ENCODE assay signal across 8 cellular contexts in the genomic region with DNA sequence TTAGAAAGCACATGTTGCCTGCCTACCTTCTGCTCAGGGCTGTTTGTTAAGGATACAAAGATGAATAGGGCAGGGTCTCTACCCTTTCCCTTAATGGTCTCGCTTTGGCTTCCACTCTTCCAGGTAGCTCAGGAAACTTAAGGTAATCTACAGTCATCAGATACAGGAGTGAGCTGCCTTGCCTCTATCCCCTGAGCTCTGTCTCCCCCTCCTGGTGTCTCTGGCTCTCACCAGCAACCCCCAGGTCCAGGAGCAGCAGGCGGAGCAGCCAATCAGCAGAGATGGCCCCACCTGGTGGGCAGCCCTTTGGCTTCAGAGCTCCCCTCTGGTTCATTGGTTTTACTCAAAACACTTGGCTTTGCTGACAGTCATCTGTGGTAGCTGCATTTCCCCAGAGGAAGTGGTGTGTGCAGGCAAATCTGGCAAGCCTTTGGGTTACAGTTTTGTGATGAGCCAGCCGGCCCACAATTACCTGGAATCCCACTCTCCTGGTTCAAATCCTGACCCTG. TPM values are rescaled to one million over a fixed set of nuclear protein-coding genes. Genes with fewer than 3 reads are reported as not detected.
DNase-seq lines count a peak whose midpoint lies in the region; ATAC-seq lines count a peak whose summit lies in the region.

No MANE protein-coding gene starts in this region.

- CTCF ChIA-PET in activated CD8-positive, alpha-beta memory T cell treated with anti-CD3 and anti-CD28 coated beads, Interleukin-2, amount 10 ng/mL, durations not matched to agents 7 days and 5 days (lab: Charles Lee) = interaction anchor here (0.6 to 10.0 kb wide), 65 partner anchors 8 to 1124 kb away, joined by 3 to 389 read pairs (median 6); partner anchors contain the start of genes CX3CR1, GORASP1, OXSR1 and RPSA

- H3K36me3 ChIP-seq in NT2/D1 (ENCODE audit: insufficient read depth, insufficient read length, low read length) = no peaks in the 10 kb centered on the region

- H3K27me3 Mint-ChIP-seq in activated CD8-positive, alpha-beta memory T cell treated with anti-CD3 and anti-CD28 coated beads, Interleukin-2, amount 10 ng/mL, durations not matched to agents 7 days and 5 days = peaks cover 3% of the 10 kb centered on the region

- no peak overlapping the region for H3K4me3 ChIP-seq in NT2/D1 (ENCODE audit: insufficient read length, low read depth)

- DNase-seq in DMS 273 (lab: John Stamatoyannopoulos, UW; ENCODE audit: unreplicated experiment) (peak; percentile 85), HS-27A (ENCODE audit: low read depth) (peak; percentile 50), NT2/D1 (ENCODE audit: low read depth, low spot score) (peak; percentile 91), epidermal melanocyte (ENCODE audit: insufficient read length, low spot score) (peak; percentile 85), myocyte (ENCODE audit: low read depth) (peak; percentile 78)
- peak; percentile 95 for DNase-seq in activated CD8-positive, alpha-beta memory T cell treated with anti-CD3 and anti-CD28 coated beads, Interleukin-2, amount 10 ng/mL, durations not matched to agents 7 days and 5 days
- DNase-seq in stimulated activated CD8-positive, alpha-beta memory T cell treated with anti-CD3 and anti-CD28 coated beads, Interleukin-7, amount 100 ng/mL, for 24 hours (ENCODE audit: low read depth) = peak; percentile 63

- H3K27ac Mint-ChIP-seq in activated CD8-positive, alpha-beta memory T cell treated with anti-CD3 and anti-CD28 coated beads, Interleukin-2, amount 10 ng/mL, durations not matched to agents 7 days and 5 days = peak overlapping the region; percentile 39

- peaks cover 50% of the 10 kb centered on the region for H3K4me1 Mint-ChIP-seq in activated CD8-positive, alpha-beta memory T cell treated with anti-CD3 and anti-CD28 coated beads, Interleukin-2, amount 10 ng/mL, durations not matched to agents 7 days and 5 days

- no peaks in the 10 kb centered on the region for H3K27me3 ChIP-seq in NT2/D1 (ENCODE audit: insufficient read depth, insufficient read length)

- no peak overlapping the region for H3K9ac ChIP-seq in NT2/D1 (ENCODE audit: insufficient read length, low read depth)

- peak; percentile 98 for ATAC-seq in GM21423 (IDR thresholded peaks at IDR 0.05; ENCODE audit: unreplicated experiment)
- ATAC-seq in activated CD8-positive, alpha-beta memory T cell treated with anti-CD3 and anti-CD28 coated beads, Interleukin-2, amount 10 ng/mL, durations not matched to agents 7 days and 5 days = peak; percentile 97

- H3K36me3 Mint-ChIP-seq in activated CD8-positive, alpha-beta memory T cell treated with anti-CD3 and anti-CD28 coated beads, Interleukin-2, amount 10 ng/mL, durations not matched to agents 7 days and 5 days = no peaks in the 10 kb centered on the region

- no peaks in the 10 kb centered on the region for H3K9me3 Mint-ChIP-seq in activated CD8-positive, alpha-beta memory T cell treated with anti-CD3 and anti-CD28 coated beads, Interleukin-2, amount 10 ng/mL, durations not matched to agents 7 days and 5 days (ENCODE audit: low read depth)

- H3K4me1 ChIP-seq in NT2/D1 (ENCODE audit: insufficient read depth, insufficient read length) = no peaks in the 10 kb centered on the region

- H3K4me3 Mint-ChIP-seq in activated CD8-positive, alpha-beta memory T cell treated with anti-CD3 and anti-CD28 coated beads, Interleukin-2, amount 10 ng/mL, durations not matched to agents 7 days and 5 days = no peak overlapping the region

- no peaks in the 10 kb centered on the region for H3K9me3 ChIP-seq in NT2/D1 (ENCODE audit: insufficient read depth, low read length)

RNA-seq across cellular contexts. Expression of gene CX3CR1, which starts 8.5 kb away (rescaled TPM):
- total RNA-seq in activated CD8-positive, alpha-beta memory T cell treated with anti-CD3 and anti-CD28 coated beads, Interleukin-2, amount 10 ng/mL, durations not matched to agents 7 days and 5 days = 1 to 10 TPM in 1 of 2 experiments, under 1 TPM in 1; 0.41 to 3.7 TPM
- not detected in 2 replicates for total RNA-seq in myocyte
- polyA plus RNA-seq in myocyte (2012) = 0.39 TPM

RNA-seq across cellular contexts. Expression of gene CCR8, which starts 41.2 kb away (rescaled TPM):
- total RNA-seq in activated CD8-positive, alpha-beta memory T cell treated with anti-CD3 and anti-CD28 coated beads, Interleukin-2, amount 10 ng/mL, durations not matched to agents 7 days and 5 days = 10 to 100 TPM in 1 of 2 experiments, 1 to 10 TPM in 1; 3.7 to 47.6 TPM
- not detected in 2 replicates for total RNA-seq in myocyte
- polyA plus RNA-seq in myocyte (2012) = not detected
